Comparison of ENCODE assay signal across 23 cellular contexts in genomic region chr10:90088008-90088322, GRCh38.
"Had no signal": no experiment of that assay in that cellular context is flagged by ENCODE, and none has a peak within 500 bp of the region (broad histone marks: within the 10 kb centered on the region; RNA-seq: fewer than 3 reads in every experiment).

No MANE protein-coding gene starts in this region.

- H3K4me1 Mint-ChIP-seq: activated naive CD4-positive, alpha-beta T cell treated with anti-CD3 and anti-CD28 coated beads, Interleukin-2, amount 50 U/mL, for 24 hours; T-cell had no signal

- FAIRE-seq: bronchial epithelial cell had no signal

- H3K27ac Mint-ChIP-seq: activated CD4-positive, alpha-beta memory T cell treated with anti-CD3 and anti-CD28 coated beads, Interleukin-2, amount 10 ng/mL, durations not matched to agents 7 days and 5 days; activated CD4-positive, alpha-beta T cell treated with anti-CD3 and anti-CD28 coated beads for 36 hours; activated naive CD4-positive, alpha-beta T cell treated with anti-CD3 and anti-CD28 coated beads, Interleukin-2, amount 50 U/mL, for 24 hours; T-cell had no signal

- H3K4me3 Mint-ChIP-seq: activated CD4-positive, alpha-beta memory T cell treated with anti-CD3 and anti-CD28 coated beads, Interleukin-2, amount 10 ng/mL, durations not matched to agents 7 days and 5 days; activated CD4-positive, alpha-beta T cell treated with anti-CD3 and anti-CD28 coated beads for 36 hours; activated naive CD4-positive, alpha-beta T cell treated with anti-CD3 and anti-CD28 coated beads, Interleukin-2, amount 50 U/mL, for 24 hours; T-cell had no signal

- H3K4me3 ChIP-seq: body of pancreas, SK-N-MC had no signal

- H3K36me3 ChIP-seq: WERI-Rb-1 had no signal

- H3K27me3 ChIP-seq: body of pancreas had no signal

- H3K9me3 ChIP-seq: body of pancreas had no signal

- ATAC-seq: body of pancreas, Right ventricle myocardium inferior, T-cell had no signal

- H3K36me3 Mint-ChIP-seq: activated naive CD4-positive, alpha-beta T cell treated with anti-CD3 and anti-CD28 coated beads, Interleukin-2, amount 50 U/mL, for 24 hours; T-cell had no signal

- H3K27me3 Mint-ChIP-seq: T-cell had no signal

- H3K9me3 Mint-ChIP-seq: activated CD4-positive, alpha-beta memory T cell treated with anti-CD3 and anti-CD28 coated beads, Interleukin-2, amount 10 ng/mL, durations not matched to agents 7 days and 5 days; activated naive CD4-positive, alpha-beta T cell treated with anti-CD3 and anti-CD28 coated beads, Interleukin-2, amount 50 U/mL, for 24 hours; T-cell had no signal

- H3K4me1 ChIP-seq: body of pancreas had no signal

- H3K27ac ChIP-seq: body of pancreas, SK-N-MC, WERI-Rb-1 had no signal

- DNase-seq: activated CD4-positive, alpha-beta memory T cell treated with anti-CD3 and anti-CD28 coated beads, Interleukin-2, amount 10 ng/mL, durations not matched to agents 7 days and 5 days; activated CD4-positive, alpha-beta T cell treated with anti-CD3 and anti-CD28 coated beads, Interleukin-2, amount 50 U/mL, for 1 hour; activated CD8-positive, alpha-beta memory T cell treated with anti-CD3 and anti-CD28 coated beads, Interleukin-2, amount 50 U/mL, for 4 hours; activated effector memory CD4-positive, alpha-beta T cell treated with Interleukin-2 at 50 U/mL for 16 hours; activated naive CD4-positive, alpha-beta T cell; activated T-cell treated with anti-CD3 and anti-CD28 coated beads, Interleukin-2, amount 50 U/mL, for 1 hour; aorta; body of pancreas; central memory CD4-positive, alpha-beta T cell; Kasumi-1; NCI-H1092; NCI-H1417; NCI-H1694; NCI-H2029; NCI-H510A treated with DMSO at 0.1 percent for 48 hours; NCI-H69; T-cell; WERI-Rb-1 had no signal
